Comparison of ENCODE assay signal across 8 cellular contexts in the genomic region with DNA sequence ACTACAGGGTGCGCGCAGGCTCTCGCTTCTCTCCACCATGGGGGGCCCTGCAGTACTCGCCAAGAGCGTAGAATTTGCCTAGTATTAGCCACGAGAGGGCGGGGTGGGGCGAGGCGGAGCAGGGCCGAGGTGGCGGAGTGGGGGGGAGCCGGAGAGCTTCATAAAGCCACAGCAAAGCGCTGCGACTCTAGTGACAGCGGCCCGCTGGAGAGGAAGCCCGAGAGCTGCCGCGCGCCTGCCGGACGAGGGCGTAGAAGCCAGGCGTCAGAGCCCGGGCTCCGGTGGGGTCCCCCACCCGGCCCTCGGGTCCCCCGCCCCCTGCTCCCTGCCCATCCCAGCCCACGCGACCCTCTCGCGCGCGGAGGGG. TPM values are rescaled to one million over a fixed set of nuclear protein-coding genes. Genes with fewer than 3 reads are reported as not detected.
DNase-seq lines count a peak whose midpoint lies in the region; ATAC-seq, FAIRE-seq and TF ChIP-seq lines count a peak whose summit lies in the region.

A gene with protein sequence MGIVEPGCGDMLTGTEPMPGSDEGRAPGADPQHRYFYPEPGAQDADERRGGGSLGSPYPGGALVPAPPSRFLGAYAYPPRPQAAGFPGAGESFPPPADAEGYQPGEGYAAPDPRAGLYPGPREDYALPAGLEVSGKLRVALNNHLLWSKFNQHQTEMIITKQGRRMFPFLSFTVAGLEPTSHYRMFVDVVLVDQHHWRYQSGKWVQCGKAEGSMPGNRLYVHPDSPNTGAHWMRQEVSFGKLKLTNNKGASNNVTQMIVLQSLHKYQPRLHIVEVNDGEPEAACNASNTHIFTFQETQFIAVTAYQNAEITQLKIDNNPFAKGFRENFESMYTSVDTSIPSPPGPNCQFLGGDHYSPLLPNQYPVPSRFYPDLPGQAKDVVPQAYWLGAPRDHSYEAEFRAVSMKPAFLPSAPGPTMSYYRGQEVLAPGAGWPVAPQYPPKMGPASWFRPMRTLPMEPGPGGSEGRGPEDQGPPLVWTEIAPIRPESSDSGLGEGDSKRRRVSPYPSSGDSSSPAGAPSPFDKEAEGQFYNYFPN (plus strand): TSS at position 190 of the 367 bp plus-strand sequence. CDS start 219 bp downstream, outside the sequence.

- H3K27me3 Mint-ChIP-seq in GM23338 (ENCODE audit: insufficient read depth, low read depth, poor library complexity) (peaks cover 61% of the 10 kb centered on the region), astrocyte (ENCODE audit: low read depth, unreplicated experiment) (peaks cover 79% of the 10 kb centered on the region)
- peaks cover 2% of the 10 kb centered on the region for H3K27me3 Mint-ChIP-seq in T-helper 2 cell treated with Interferon-gamma antibody and Interleukin-4, amounts not matched to agents 5 μg/mL and 100 μg/mL, for 36 hours (ENCODE audit: low read depth)

- no peaks in the 10 kb centered on the region for H3K9me3 ChIP-seq in astrocyte (ENCODE audit: insufficient read depth, low read depth, low read length)

- H3K36me3 Mint-ChIP-seq in GM23338 (ENCODE audit: low read depth) (no peaks in the 10 kb centered on the region; the same call in 2 of the 3 replicates), astrocyte (ENCODE audit: low read depth, unreplicated experiment) (peaks cover 2% of the 10 kb centered on the region)
- no peaks in the 10 kb centered on the region for H3K36me3 Mint-ChIP-seq in T-helper 2 cell treated with Interferon-gamma antibody and Interleukin-4, amounts not matched to agents 5 μg/mL and 100 μg/mL, for 36 hours (ENCODE audit: low read depth)

- FAIRE-seq in astrocyte (lab: Jason Lieb, UNC), result no peak

- peaks cover 6% of the 10 kb centered on the region; the same call in 1 of the 2 replicates for H3K4me1 ChIP-seq in GM23338 (ENCODE audit: insufficient read depth)
- no peaks in the 10 kb centered on the region for H3K4me1 ChIP-seq in astrocyte (ENCODE audit: insufficient read depth, low read length)

- H3K27ac Mint-ChIP-seq in GM23338 (no peak within 1 kb of the TSS), astrocyte (ENCODE audit: unreplicated experiment) (no peak within 1 kb of the TSS)
- peak within 1 kb of the TSS; percentile 92 for H3K27ac Mint-ChIP-seq in T-helper 2 cell treated with Interferon-gamma antibody and Interleukin-4, amounts not matched to agents 5 μg/mL and 100 μg/mL, for 36 hours

- H3K9ac ChIP-seq in astrocyte (ENCODE audit: low read length), result no peak within 1 kb of the TSS

- H3K27me3 ChIP-seq in GM23338 (ENCODE audit: insufficient read depth), result peaks cover 83% of the 10 kb centered on the region
- peaks cover 79% of the 10 kb centered on the region for H3K27me3 ChIP-seq in astrocyte (ENCODE audit: insufficient read depth, low read length)

- no peaks in the 10 kb centered on the region for H3K36me3 ChIP-seq in GM23338 (ENCODE audit: insufficient read depth)
- no peaks in the 10 kb centered on the region for H3K36me3 ChIP-seq in astrocyte (ENCODE audit: insufficient read depth, low read length)

- peak within 1 kb of the TSS; percentile 63 for H3K4me3 ChIP-seq in GM23338
- no peak within 1 kb of the TSS for H3K4me3 ChIP-seq in astrocyte (ENCODE audit: insufficient read depth, low read depth, low read length)

- 0 out of 2 replicates have a peak, but pooled peaks cover 6% of the 10 kb centered on the region for H3F3A ChIP-seq in GM23338 (replicated peaks; ENCODE audit: low read depth)

- H3K4me2 ChIP-seq in GM23338, result peak within 1 kb of the TSS; percentile 91
- peak within 1 kb of the TSS; percentile 52 for H3K4me2 ChIP-seq in astrocyte (ENCODE audit: low read length)

- H2AFZ ChIP-seq in GM23338 (peak within 1 kb of the TSS; percentile 98), astrocyte (ENCODE audit: low read depth, low read length) (no peak within 1 kb of the TSS)

- H3K9me3 Mint-ChIP-seq in GM23338, result no peaks in the 10 kb centered on the region
- H3K9me3 Mint-ChIP-seq in T-helper 2 cell treated with Interferon-gamma antibody and Interleukin-4, amounts not matched to agents 5 μg/mL and 100 μg/mL, for 36 hours, result no peaks in the 10 kb centered on the region
- no peaks in the 10 kb centered on the region for H3K9me3 Mint-ChIP-seq in astrocyte (ENCODE audit: unreplicated experiment)

- no peaks in the 10 kb centered on the region for H3K9me2 ChIP-seq in GM23338 (ENCODE audit: insufficient read depth)

- peaks cover 5% of the 10 kb centered on the region for H3K4me1 Mint-ChIP-seq in GM23338
- H3K4me1 Mint-ChIP-seq in T-helper 2 cell treated with Interferon-gamma antibody and Interleukin-4, amounts not matched to agents 5 μg/mL and 100 μg/mL, for 36 hours (ENCODE audit: low read depth), result peaks cover 46% of the 10 kb centered on the region
- H3K4me1 Mint-ChIP-seq in astrocyte (ENCODE audit: low read depth, unreplicated experiment), result no peaks in the 10 kb centered on the region

- peak; percentile 26 to 39 for TF ChIP-seq CTCF in GM23338 (conservative IDR thresholded peaks at IDR 0.05; ENCODE audit: low read depth in 2 of 2)
- no peak for TF ChIP-seq CTCF in astrocyte (IDR thresholded peaks at IDR 0.05; ENCODE audit: insufficient read depth, low read depth, low read length)

- no peak within 1 kb of the TSS for H3K27ac ChIP-seq in GM23338 (ENCODE audit: low read depth)
- no peak within 1 kb of the TSS for H3K27ac ChIP-seq in astrocyte (ENCODE audit: low read depth, low read length)

- no peaks in the 10 kb centered on the region for H4K20me1 ChIP-seq in GM23338 (replicated peaks; ENCODE audit: insufficient read depth)
- peaks cover 8% of the 10 kb centered on the region for H4K20me1 ChIP-seq in astrocyte (ENCODE audit: insufficient read depth, low read length)

- in situ Hi-C loops in G401 (cut with HindIII; ENCODE audit: low sequenced_read_pairs), result no loop called here

- peak; percentile 17 for DNase-seq in G401 (ENCODE audit: low spot score)
- DNase-seq in GM23338 (ENCODE audit: low spot score), result peak; percentile 90
- peak; percentile 77 for DNase-seq in MV-4-11 (lab: John Stamatoyannopoulos, UW)
- peak; percentile 85 for DNase-seq in T-helper 2 cell treated with Interferon-gamma antibody and Interleukin-4, amounts not matched to agents 5 μg/mL and 100 μg/mL, for 36 hours (ENCODE audit: low spot score)
- no peak for DNase-seq in astrocyte (ENCODE audit: low read depth)
- peak; percentile 40 for DNase-seq in kidney tubule cell (ENCODE audit: low spot score)
- DNase-seq in stimulated activated CD4-positive, alpha-beta T cell treated with anti-CD3 and anti-CD28 coated beads, TNF-alpha, amount 100 ng/mL, for 1 hour (ENCODE audit: low read depth in 3 of 3, low spot score in 1 of 3), result peak; percentile 76 to 84 (median 80)

- H3K4me3 Mint-ChIP-seq in GM23338 (peak within 1 kb of the TSS; percentile 76), astrocyte (ENCODE audit: unreplicated experiment) (peak within 1 kb of the TSS; percentile 66)
- H3K4me3 Mint-ChIP-seq in T-helper 2 cell treated with Interferon-gamma antibody and Interleukin-4, amounts not matched to agents 5 μg/mL and 100 μg/mL, for 36 hours, result peak within 1 kb of the TSS; percentile 97

- H3K79me2 ChIP-seq in GM23338 (replicated peaks; ENCODE audit: insufficient read depth) (no peaks in the 10 kb centered on the region), astrocyte (ENCODE audit: insufficient read depth, low read length) (no peaks in the 10 kb centered on the region)

- ATAC-seq in GM23338, result peak; percentile 76
- ATAC-seq in GM18873 (IDR thresholded peaks at IDR 0.05; ENCODE audit: low FRiP score, unreplicated experiment), result no peak

TF ChIP-seq in GM23338, 12 proteins besides CTCF, POLR2A, EP300 and RAD21:
- TF ChIP-seq EZH2 (IDR thresholded peaks at IDR 0.05; ENCODE audit: low read depth, unreplicated experiment), result peak; percentile 10
- no peak for TF ChIP-seq ETS1 (IDR thresholded peaks at IDR 0.05)

RNA-seq across cellular contexts. Expression of the gene that starts here (rescaled TPM):
- not detected in 2 replicates for total RNA-seq in G401 (2014; rRNA removed; shearing (Covaris generic))
- not detected in 2 replicates for total RNA-seq in GM23338 (2014; rRNA removed; shearing (Covaris generic))
- not detected in 2 replicates for polyA plus RNA-seq in GM23338 (2016; fragmentation: Nextera tagmentation; extraction: Ambion mirVana)
- total RNA-seq in astrocyte, result not detected in 2 replicates

Comparison
In these comparisons a context has a peak if more than half of its experiments do, and no peak if none do; other contexts are left out.
1. Peak in DNase-seq in G401; RNA of the gene not detected or under 1 TPM.
2. Peak in DNase-seq, ATAC-seq, H3K4me3 ChIP-seq and H3K4me2 ChIP-seq in GM23338; RNA of the gene not detected or under 1 TPM.